ENCODE assay signal across 8 cellular contexts in genomic region chr7:7968544-7969305, GRCh38. TPM values are rescaled to one million over a fixed set of nuclear protein-coding genes. Genes with fewer than 3 reads are reported as not detected.
DNase-seq lines count a peak whose midpoint lies in the region; ATAC-seq and TF ChIP-seq lines count a peak whose summit lies in the region.

GLCCI1 (plus strand) TSS chr7:7968796; CDS start chr7:7969351, 555 bp downstream.

- peak within 1 kb of the TSS; percentile 97 for H3K27ac Mint-ChIP-seq in T-helper 17 cell

- H3K4me1 ChIP-seq in prostate gland (replicated peaks) (no peaks in the 10 kb centered on the region), urinary bladder (ENCODE audit: insufficient read depth) (no peaks in the 10 kb centered on the region)

- peak within 1 kb of the TSS; percentile 88 to 91 for H3K4me3 ChIP-seq in prostate gland
- peak within 1 kb of the TSS; percentile 95 for H3K4me3 ChIP-seq in urinary bladder (ENCODE audit: low read depth, low read length)

- under 1% methylated on average over 56 of the region's 77 CpGs for WGBS in prostate gland
- under 1% methylated on average over 77 of the region's 77 CpGs for WGBS in urinary bladder

- peak; percentile 97 for DNase-seq in NCI-H1694 treated with DMSO at 0.1 percent for 48 hours (lab: John Stamatoyannopoulos, UW)
- peak; percentile 91 to 93 (median 92) for DNase-seq in T-helper 17 cell
- peak; percentile 77 to 99 (median 96) for DNase-seq in amygdala (lab: John Stamatoyannopoulos, UW)
- peak; percentile 96 for DNase-seq in left ventricle myocardium superior
- peak; percentile 98 for DNase-seq in prostate gland (ENCODE audit: low spot score)

- H3K27ac ChIP-seq in prostate gland (peak within 1 kb of the TSS; percentile 96 to 99), urinary bladder (ENCODE audit: low read depth) (peak within 1 kb of the TSS; percentile 97)

- ATAC-seq in HG02885 (IDR thresholded peaks at IDR 0.05; ENCODE audit: poor library complexity, unreplicated experiment) (peak; percentile 79), T-helper 17 cell (peak; percentile 92), left ventricle myocardium superior (peak; percentile 99)

- H3K36me3 Mint-ChIP-seq in T-helper 17 cell (ENCODE audit: low read depth): peaks cover 2% of the 10 kb centered on the region

- peak within 1 kb of the TSS; percentile 100 for H3K4me3 Mint-ChIP-seq in T-helper 17 cell

- H3K9me3 ChIP-seq in T-helper 17 cell (ENCODE audit: control insufficient read depth, low read length, poor library complexity, severe bottlenecking) (no peaks in the 10 kb centered on the region), prostate gland (no peaks in the 10 kb centered on the region)

- H3K4me1 Mint-ChIP-seq in T-helper 17 cell: peaks cover 15% of the 10 kb centered on the region

- intact Hi-C loops in left ventricle myocardium superior (cut with micrococcal nuclease) (no loop called here), prostate gland (cut with DNase I) (loop anchor here (10.0 kb wide), 2 partner anchors 204 to 324 kb away; partner anchors contain the start of gene UMAD1)

- TF ChIP-seq POLR2A in GM15510 (IDR thresholded peaks at IDR 0.05; ENCODE audit: borderline replicate concordance, extremely low read depth, insufficient read length): peak; percentile 72
- TF ChIP-seq POLR2A in prostate gland (IDR thresholded peaks at IDR 0.05): peak; percentile 92

- peak in 1 of 4 experiments; percentile 4 for TF ChIP-seq CTCF in prostate gland (IDR thresholded peaks at IDR 0.05)

- H3K27me3 Mint-ChIP-seq in T-helper 17 cell: no peaks in the 10 kb centered on the region

- H3K36me3 ChIP-seq in prostate gland (no peaks in the 10 kb centered on the region), urinary bladder (ENCODE audit: insufficient read depth) (no peaks in the 10 kb centered on the region)

- H3K27me3 ChIP-seq in prostate gland (replicated peaks; ENCODE audit: insufficient read depth): no peaks in the 10 kb centered on the region

RNA-seq across cellular contexts. Expression of gene GLCCI1, which starts in this region (rescaled TPM):
- total RNA-seq in T-helper 17 cell (10 to 100 TPM; 43.5 to 44.5 TPM), left ventricle myocardium superior (8.6 TPM), prostate gland (1 to 10 TPM; 9.1 to 9.2 TPM), urinary bladder (33.4 TPM)
- polyA plus RNA-seq in urinary bladder: 5.0 TPM

Comparison
In these comparisons a context has a peak if more than half of its experiments do, and no peak if none do; other contexts are left out.
1. Peak in every context shown above with its lines: DNase-seq, ATAC-seq, H3K4me3 ChIP-seq and H3K27ac ChIP-seq.